23 cellular contexts compared by ENCODE assay signal in genomic region chr7:126529833-126530232, GRCh38.
"Had no signal": no experiment of that assay in that cellular context is flagged by ENCODE, and none has a peak within 500 bp of the region (broad histone marks: within the 10 kb centered on the region; RNA-seq: fewer than 3 reads in every experiment).

No MANE protein-coding gene starts in this region.

- H3K4me1 Mint-ChIP-seq: activated CD4-positive, alpha-beta T cell treated with anti-CD3 and anti-CD28 coated beads, Interleukin-2, amount 10 ng/mL, durations not matched to agents 24 days and 14 days; activated naive CD4-positive, alpha-beta T cell treated with anti-CD3 and anti-CD28 coated beads, Interleukin-2, amount 50 U/mL, for 24 hours; central memory CD8-positive, alpha-beta T cell; natural killer cell had no signal

- ATAC-seq: activated CD8-positive, alpha-beta T cell treated with anti-CD3 and anti-CD28 coated beads, Interleukin-2, amount 10 ng/mL, durations not matched to agents 7 days and 5 days; body of pancreas; gastrocnemius medialis; heart right ventricle; left lung; natural killer cell; stimulated activated naive CD8-positive, alpha-beta T cell treated with anti-CD3 and anti-CD28 coated beads, Interleukin-15, Interleukin-2, amounts not matched to agents 100 U/mL and 50 U/mL, for 24 hours; upper lobe of right lung had no signal

- FAIRE-seq: small intestine had no signal

- H3K27me3 Mint-ChIP-seq: activated CD4-positive, alpha-beta T cell treated with anti-CD3 and anti-CD28 coated beads, Interleukin-2, amount 10 ng/mL, durations not matched to agents 24 days and 14 days; activated naive CD4-positive, alpha-beta T cell treated with anti-CD3 and anti-CD28 coated beads, Interleukin-2, amount 50 U/mL, for 24 hours; central memory CD8-positive, alpha-beta T cell; progenitor cell of endocrine pancreas had no signal

- H3K9me3 ChIP-seq: body of pancreas, gastrocnemius medialis, heart right ventricle, left lung, right atrium auricular region, suprapubic skin, upper lobe of right lung had no signal

- H3K27me3 ChIP-seq: body of pancreas, gastrocnemius medialis, heart right ventricle, left lung, right atrium auricular region, suprapubic skin, upper lobe of right lung had no signal

- H3K36me3 ChIP-seq: gastrocnemius medialis, heart right ventricle, left lung, right atrium auricular region, suprapubic skin, upper lobe of right lung had no signal

- H3K27ac Mint-ChIP-seq: activated CD4-positive, alpha-beta T cell treated with anti-CD3 and anti-CD28 coated beads, Interleukin-2, amount 10 ng/mL, durations not matched to agents 24 days and 14 days; activated CD8-positive, alpha-beta T cell treated with anti-CD3 and anti-CD28 coated beads, Interleukin-2, amount 10 ng/mL, durations not matched to agents 7 days and 5 days; activated naive CD4-positive, alpha-beta T cell treated with anti-CD3 and anti-CD28 coated beads, Interleukin-2, amount 50 U/mL, for 24 hours; natural killer cell; progenitor cell of endocrine pancreas had no signal

- H3K4me3 ChIP-seq: body of pancreas, gastrocnemius medialis, heart right ventricle, left lung, right atrium auricular region, suprapubic skin, upper lobe of right lung had no signal

- H3K4me1 ChIP-seq: body of pancreas, gastrocnemius medialis, heart right ventricle, left lung, right atrium auricular region, suprapubic skin, upper lobe of right lung had no signal

- H3K27ac ChIP-seq: body of pancreas, gastrocnemius medialis, heart right ventricle, left lung, right atrium auricular region, suprapubic skin, upper lobe of right lung had no signal

- H3K36me3 Mint-ChIP-seq: activated naive CD4-positive, alpha-beta T cell treated with anti-CD3 and anti-CD28 coated beads, Interleukin-2, amount 50 U/mL, for 24 hours had no signal

- DNase-seq: activated CD4-positive, alpha-beta T cell treated with anti-CD3 and anti-CD28 coated beads, Interleukin-2, amount 10 ng/mL, durations not matched to agents 24 days and 14 days; activated CD4-positive, CD25-positive, alpha-beta regulatory T cell; activated CD8-positive, alpha-beta memory T cell treated with anti-CD3 and anti-CD28 coated beads, Interleukin-2, amount 50 U/mL, for 4 hours; activated CD8-positive, alpha-beta T cell treated with anti-CD3 and anti-CD28 coated beads, Interleukin-2, amount 10 ng/mL, durations not matched to agents 7 days and 5 days; activated effector memory CD4-positive, alpha-beta T cell treated with anti-CD3 and anti-CD28 coated beads, Interleukin-2, amount 50 U/mL, for 16 hours; activated T-cell treated with anti-CD3 and anti-CD28 coated beads, Interleukin-2, amount 50 U/mL, for 48 hours; body of pancreas; cortex of kidney; effector CD4-positive, alpha-beta T cell; gastrocnemius medialis; heart right ventricle; left lung; natural killer cell; nucleus accumbens; small intestine; stimulated activated CD4-positive, alpha-beta T cell treated with anti-CD3 and anti-CD28 coated beads, Interleukin-4, amount 100 ng/mL, for 24 hours; stimulated activated naive CD8-positive, alpha-beta T cell treated with anti-CD3 and anti-CD28 coated beads, Interleukin-15, Interleukin-2, amounts not matched to agents 100 U/mL and 50 U/mL, for 24 hours; upper lobe of right lung had no signal

- H3K4me3 Mint-ChIP-seq: activated CD4-positive, alpha-beta T cell treated with anti-CD3 and anti-CD28 coated beads, Interleukin-2, amount 10 ng/mL, durations not matched to agents 24 days and 14 days; activated CD8-positive, alpha-beta T cell treated with anti-CD3 and anti-CD28 coated beads, Interleukin-2, amount 10 ng/mL, durations not matched to agents 7 days and 5 days; activated naive CD4-positive, alpha-beta T cell treated with anti-CD3 and anti-CD28 coated beads, Interleukin-2, amount 50 U/mL, for 24 hours; central memory CD8-positive, alpha-beta T cell; natural killer cell had no signal
